In the genomic region with DNA sequence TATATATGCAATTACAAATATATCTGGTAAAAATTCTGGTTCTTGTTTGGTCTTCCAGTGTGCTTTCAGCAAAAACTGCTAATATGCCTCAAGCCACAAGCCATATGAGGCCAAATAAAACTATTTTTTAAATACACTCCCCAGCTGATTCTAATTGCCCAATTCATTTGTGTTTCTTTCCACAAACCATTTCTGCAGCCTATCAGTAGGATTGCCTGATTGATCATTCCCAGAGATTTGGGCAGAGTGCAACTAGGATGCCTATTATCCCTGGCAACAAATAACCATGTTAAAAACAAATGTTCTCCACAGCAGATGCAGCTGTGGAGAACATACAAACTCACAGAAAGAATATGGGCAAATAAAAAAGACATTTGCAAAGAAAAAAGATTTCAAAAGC, we compare ENCODE assay signal across 12 cellular contexts.
DNase-seq lines count a peak whose midpoint lies in the region; ATAC-seq and TF ChIP-seq lines count a peak whose summit lies in the region.
"Had no signal": no experiment of that assay in that cellular context is flagged by ENCODE, and none has a peak within 500 bp of the region (broad histone marks: within the 10 kb centered on the region; RNA-seq: fewer than 3 reads in every experiment).

No MANE protein-coding gene starts in this region.

- no peaks in the 10 kb centered on the region for H4K20me1 ChIP-seq in HCT116 (ENCODE audit: insufficient read depth)
- H4K20me1 ChIP-seq: BLaER1 treated with 17β-estradiol and CSF1 and Interleukin-3, amounts not matched to agents 10 nM and 100 nM had no signal

- H3K9me3 ChIP-seq in HCT116 (ENCODE audit: control insufficient read depth in 1 of 2, insufficient read depth in 1 of 2, low read depth in 1 of 2, low read length in 2 of 2), result no peaks in the 10 kb centered on the region
- no peaks in the 10 kb centered on the region for H3K9me3 ChIP-seq in RWPE2 (ENCODE audit: severe bottlenecking)
- H3K9me3 ChIP-seq: BLaER1 treated with 17β-estradiol and CSF1 and Interleukin-3, amounts not matched to agents 10 nM and 100 nM had no signal

- CTCF ChIA-PET in HCT116 (lab: Charles Lee), result interaction anchor here (1.0 kb wide), 1 partner anchor 104 kb away, joined by 5 read pairs; no protein-coding TSS in a partner anchor

- no peaks in the 10 kb centered on the region for H3K79me2 ChIP-seq in HCT116 (ENCODE audit: insufficient read depth, low read length)

- H2AFZ ChIP-seq in HCT116 (ENCODE audit: low read depth, low read length, poor library complexity, severe bottlenecking), result no peak overlapping the region

- TF ChIP-seq CTCF in HCT116 (IDR thresholded peaks at IDR 0.05 in 2 of 3, conservative IDR thresholded peaks at IDR 0.05 in 1 of 3; ENCODE audit: borderline replicate concordance in 1 of 3, insufficient read depth in 1 of 3, low read depth in 2 of 3, low read length in 2 of 3) (no peak), RWPE2 (IDR thresholded peaks at IDR 0.05; ENCODE audit: poor library complexity, severe bottlenecking) (no peak)

- DNase-seq in HCT116 (ENCODE audit: low read depth, low spot score) (no peak), RWPE2 (ENCODE audit: low spot score) (no peak), fibroblast of gingiva (ENCODE audit: low read depth) (peak; percentile 26), inferior parietal cortex (ENCODE audit: extremely low spot score) (no peak), NCI-H345 treated with DMSO at 0.1 percent for 48 hours (lab: John Stamatoyannopoulos, UW; ENCODE audit: unreplicated experiment) (no peak)
- DNase-seq in activated CD8-positive, alpha-beta memory T cell treated with anti-CD3 and anti-CD28 coated beads for 24 hours, result no peak
- DNase-seq: CD4-positive, CD25-positive, alpha-beta regulatory T cell; DMS53; GF-D8; HCEC 1CT; IMR-90 had no signal

- no peak for TF ChIP-seq POLR2A in HCT116 (IDR thresholded peaks at IDR 0.05; ENCODE audit: borderline replicate concordance, extremely low read depth, insufficient read depth, insufficient read length)

- POLR2A ChIA-PET in HCT116 (lab: Charles Lee), result interaction anchor here (2.7 kb wide), 1 partner anchor 19 kb away, joined by 9 read pairs; no protein-coding TSS in a partner anchor

- no peaks in the 10 kb centered on the region for H3K9me2 ChIP-seq in HCT116 (ENCODE audit: insufficient read depth)

- ATAC-seq in HCT116 (no peak), RWPE2 (ENCODE audit: low read depth) (no peak)

- TF ChIP-seq RAD21 in HCT116 (IDR thresholded peaks at IDR 0.05; ENCODE audit: low read depth), result no peak

- BruUV-seq in HCT116 (replicated peaks; lab: Mats Ljungman, UMichigan), result no TSS peak

- peaks cover 82 to 96% of the 10 kb centered on the region in 2 experiments for H3K4me1 ChIP-seq in HCT116 (ENCODE audit: control insufficient read depth in 1 of 2, insufficient read depth in 2 of 2, low read length in 2 of 2)
- H3K4me1 ChIP-seq in RWPE2 (ENCODE audit: insufficient read depth, poor library complexity, severe bottlenecking), result peaks cover 28% of the 10 kb centered on the region
- H3K4me1 ChIP-seq: BLaER1 treated with 17β-estradiol and CSF1 and Interleukin-3, amounts not matched to agents 10 nM and 100 nM had no signal

- no peaks in the 10 kb centered on the region for H3K27me3 ChIP-seq in HCT116 (ENCODE audit: insufficient read depth, low read length)
- no peaks in the 10 kb centered on the region for H3K27me3 ChIP-seq in RWPE2 (ENCODE audit: insufficient read depth, poor library complexity, severe bottlenecking)
- H3K27me3 ChIP-seq: BLaER1 treated with 17β-estradiol and CSF1 and Interleukin-3, amounts not matched to agents 10 nM and 100 nM had no signal

- H3K9ac ChIP-seq in HCT116 (ENCODE audit: low read length), result peak overlapping the region; percentile 42
- H3K9ac ChIP-seq: BLaER1 treated with 17β-estradiol and CSF1 and Interleukin-3, amounts not matched to agents 10 nM and 100 nM had no signal

- H3K36me3 ChIP-seq in HCT116 (ENCODE audit: control insufficient read depth in 1 of 2, insufficient read depth in 2 of 2, low read length in 2 of 2) (no peaks in the 10 kb centered on the region), RWPE2 (ENCODE audit: low read depth) (no peaks in the 10 kb centered on the region)
- H3K36me3 ChIP-seq: BLaER1 treated with 17β-estradiol and CSF1 and Interleukin-3, amounts not matched to agents 10 nM and 100 nM had no signal

- intact Hi-C loops in HCT116 (cut with micrococcal nuclease), result loop anchor here (10.0 kb wide), 1 partner anchor 162 kb away; no protein-coding TSS in a partner anchor

- RAD21 ChIA-PET in HCT116 (lab: Charles Lee; ENCODE audit: low non-redundant PET in 1 of 2, low total read pairs in 2 of 2, uncharacterized antibody in 2 of 2, unreplicated experiment in 2 of 2), result no interaction called here

- peak overlapping the region; percentile 98; the same call in 1 of the 2 replicates for H3K27ac ChIP-seq in HCT116 (ENCODE audit: low read depth, low read length)
- H3K27ac ChIP-seq in RWPE2 (ENCODE audit: poor library complexity, severe bottlenecking), result peak overlapping the region; percentile 42
- H3K27ac ChIP-seq: BLaER1 treated with 17β-estradiol and CSF1 and Interleukin-3, amounts not matched to agents 10 nM and 100 nM had no signal

- H3K4me3 ChIP-seq in HCT116 (replicated peaks in 1 of 2; ENCODE audit: low read depth in 1 of 2, low read length in 2 of 2) (no peak overlapping the region), RWPE2 (ENCODE audit: severe bottlenecking) (no peak overlapping the region)
- H3K4me3 ChIP-seq: BLaER1 treated with 17β-estradiol and CSF1 and Interleukin-3, amounts not matched to agents 10 nM and 100 nM had no signal

- H3K4me2 ChIP-seq in HCT116 (ENCODE audit: low read length), result peak overlapping the region; percentile 55
- H3K4me2 ChIP-seq: BLaER1 treated with 17β-estradiol and CSF1 and Interleukin-3, amounts not matched to agents 10 nM and 100 nM had no signal

TF ChIP-seq in HCT116, 20 proteins besides CTCF, POLR2A, EP300 and RAD21 (continues in another document):
- TF ChIP-seq JUND (IDR thresholded peaks at IDR 0.05), result no peak
- TF ChIP-seq, protein P1, sequence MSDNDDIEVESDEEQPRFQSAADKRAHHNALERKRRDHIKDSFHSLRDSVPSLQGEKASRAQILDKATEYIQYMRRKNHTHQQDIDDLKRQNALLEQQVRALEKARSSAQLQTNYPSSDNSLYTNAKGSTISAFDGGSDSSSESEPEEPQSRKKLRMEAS (IDR thresholded peaks at IDR 0.05), result no peak
- no peak for TF ChIP-seq ATF3 (IDR thresholded peaks at IDR 0.05)
- no peak for TF ChIP-seq EGR1 (IDR thresholded peaks at IDR 0.05; ENCODE audit: low read depth)
- TF ChIP-seq REST (IDR thresholded peaks at IDR 0.05; ENCODE audit: low read depth), result no peak
- no peak for TF ChIP-seq SRF (IDR thresholded peaks at IDR 0.05; ENCODE audit: low read depth)
- TF ChIP-seq SP1 (IDR thresholded peaks at IDR 0.05; ENCODE audit: low read depth), result no peak
- TF ChIP-seq CEBPB (IDR thresholded peaks at IDR 0.05; ENCODE audit: low read depth), result no peak
- no peak for TF ChIP-seq YY1 (IDR thresholded peaks at IDR 0.05; ENCODE audit: extremely low read depth, insufficient replicate concordance, low read depth, low read length)
- TF ChIP-seq ZFX (IDR thresholded peaks at IDR 0.05), result no peak
- TF ChIP-seq, protein P2, sequence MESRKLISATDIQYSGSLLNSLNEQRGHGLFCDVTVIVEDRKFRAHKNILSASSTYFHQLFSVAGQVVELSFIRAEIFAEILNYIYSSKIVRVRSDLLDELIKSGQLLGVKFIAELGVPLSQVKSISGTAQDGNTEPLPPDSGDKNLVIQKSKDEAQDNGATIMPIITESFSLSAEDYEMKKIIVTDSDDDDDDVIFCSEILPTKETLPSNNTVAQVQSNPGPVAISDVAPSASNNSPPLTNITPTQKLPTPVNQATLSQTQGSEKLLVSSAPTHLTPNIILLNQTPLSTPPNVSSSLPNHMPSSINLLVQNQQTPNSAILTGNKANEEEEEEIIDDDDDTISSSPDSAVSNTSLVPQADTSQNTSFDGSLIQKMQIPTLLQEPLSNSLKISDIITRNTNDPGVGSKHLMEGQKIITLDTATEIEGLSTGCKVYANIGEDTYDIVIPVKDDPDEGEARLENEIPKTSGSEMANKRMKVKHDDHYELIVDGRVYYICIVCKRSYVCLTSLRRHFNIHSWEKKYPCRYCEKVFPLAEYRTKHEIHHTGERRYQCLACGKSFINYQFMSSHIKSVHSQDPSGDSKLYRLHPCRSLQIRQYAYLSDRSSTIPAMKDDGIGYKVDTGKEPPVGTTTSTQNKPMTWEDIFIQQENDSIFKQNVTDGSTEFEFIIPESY (IDR thresholded peaks at IDR 0.05; ENCODE audit: extremely low read depth, insufficient replicate concordance, low read length), result no peak
- TF ChIP-seq CBX3 (IDR thresholded peaks at IDR 0.05; ENCODE audit: low read depth), result no peak
- no peak for TF ChIP-seq ELF1 (IDR thresholded peaks at IDR 0.05; ENCODE audit: borderline replicate concordance, low read depth)
- TF ChIP-seq FOSL1 (IDR thresholded peaks at IDR 0.05; ENCODE audit: low read depth), result no peak
